Comparison of ENCODE assay signal across 8 cellular contexts in genomic region chr1:223700942-223701637, GRCh38. TPM values are rescaled to one million over a fixed set of nuclear protein-coding genes. Genes with fewer than 3 reads are reported as not detected.
DNase-seq lines count a peak whose midpoint lies in the region; TF ChIP-seq lines count a peak whose summit lies in the region.

No MANE protein-coding gene starts in this region.

- no peaks in the 10 kb centered on the region for H3K23me2 ChIP-seq in H9 (ENCODE audit: insufficient read length, low read depth, low read length, poor library complexity, severe bottlenecking)

- no peaks in the 10 kb centered on the region for H4K20me1 ChIP-seq in H9 (ENCODE audit: control insufficient read depth, insufficient read depth, insufficient read length)

- peak; percentile 42 for DNase-seq in 8988T
- DNase-seq in H9 = peak; percentile 52
- DNase-seq in activated T-helper 2 cell treated with anti-CD3 and anti-CD28 coated beads, Interferon-gamma antibody, Interleukin-2, Interleukin-4, amounts not matched to agents 10 μg/mL and 5 μg/mL and 100 μg/mL, durations not matched to agents 14 hours and 24 hours and 36 hours (ENCODE audit: low spot score) = no peak
- peak; percentile 98 for DNase-seq in iris pigment epithelial cell (ENCODE audit: low read depth)
- DNase-seq in stromal cell of bone marrow (ENCODE audit: low read depth) = peak; percentile 97
- no peak for DNase-seq in midbrain (lab: John Stamatoyannopoulos, UW)
- no peak for DNase-seq in GM10248 (ENCODE audit: extremely low spot score)
- no peak for DNase-seq in OCI-M2 (lab: John Stamatoyannopoulos, UW; ENCODE audit: unreplicated experiment)

- no peaks in the 10 kb centered on the region for H3K4me1 ChIP-seq in H9 (ENCODE audit: insufficient read depth, low read length)

- no peak overlapping the region for H3K4me3 Mint-ChIP-seq in H9
- H3K4me3 Mint-ChIP-seq in activated T-helper 2 cell treated with anti-CD3 and anti-CD28 coated beads, Interferon-gamma antibody, Interleukin-2, Interleukin-4, amounts not matched to agents 10 μg/mL and 5 μg/mL and 100 μg/mL, durations not matched to agents 14 hours and 24 hours and 36 hours (ENCODE audit: low read depth) = no peak overlapping the region

- H3K27me3 ChIP-seq in H9 (ENCODE audit: insufficient read depth, low read length) = no peaks in the 10 kb centered on the region

- no peak overlapping the region for H3K27ac ChIP-seq in H9 (ENCODE audit: insufficient read length, low read depth, low read length)

- no peak overlapping the region for H3K18ac ChIP-seq in H9 (ENCODE audit: insufficient read length, low read depth, low read length)

- no peak overlapping the region for H2BK120ac ChIP-seq in H9 (ENCODE audit: low read depth, low read length, poor library complexity, severe bottlenecking)

- no peaks in the 10 kb centered on the region for H3K79me2 ChIP-seq in H9 (ENCODE audit: insufficient read depth, low read length)

- H3K27me3 Mint-ChIP-seq in H9 (ENCODE audit: low read depth) = peaks cover 2% of the 10 kb centered on the region
- H3K27me3 Mint-ChIP-seq in activated T-helper 2 cell treated with anti-CD3 and anti-CD28 coated beads, Interferon-gamma antibody, Interleukin-2, Interleukin-4, amounts not matched to agents 10 μg/mL and 5 μg/mL and 100 μg/mL, durations not matched to agents 14 hours and 24 hours and 36 hours (ENCODE audit: low read depth) = no peaks in the 10 kb centered on the region

- H3K4me1 Mint-ChIP-seq in H9 = peaks cover 19% of the 10 kb centered on the region in 2 experiments
- peaks cover 45% of the 10 kb centered on the region for H3K4me1 Mint-ChIP-seq in activated T-helper 2 cell treated with anti-CD3 and anti-CD28 coated beads, Interferon-gamma antibody, Interleukin-2, Interleukin-4, amounts not matched to agents 10 μg/mL and 5 μg/mL and 100 μg/mL, durations not matched to agents 14 hours and 24 hours and 36 hours (ENCODE audit: low read depth)

- no peak overlapping the region for H2AK5ac ChIP-seq in H9 (ENCODE audit: insufficient read length, low read length)

- H3K23ac ChIP-seq in H9 (ENCODE audit: insufficient read length, low read depth, low read length) = no peak overlapping the region

- peak overlapping the region in 1 of 3 experiments; percentile 73; a peak in 1 of 7 replicates for H3K27ac Mint-ChIP-seq in H9
- peak overlapping the region; percentile 87 for H3K27ac Mint-ChIP-seq in activated T-helper 2 cell treated with anti-CD3 and anti-CD28 coated beads, Interferon-gamma antibody, Interleukin-2, Interleukin-4, amounts not matched to agents 10 μg/mL and 5 μg/mL and 100 μg/mL, durations not matched to agents 14 hours and 24 hours and 36 hours

- H2BK15ac ChIP-seq in H9 (ENCODE audit: low read depth, low read length) = no peak overlapping the region

- H3K56ac ChIP-seq in H9 (ENCODE audit: insufficient read length, low read depth, low read length) = no peak overlapping the region

- intact Hi-C loops in activated T-helper 2 cell treated with anti-CD3 and anti-CD28 coated beads, Interferon-gamma antibody, Interleukin-2, Interleukin-4, amounts not matched to agents 10 μg/mL and 5 μg/mL and 100 μg/mL, durations not matched to agents 14 hours and 24 hours and 36 hours (cut with micrococcal nuclease) = loop anchor here (5.0 to 10.0 kb wide), 3 partner anchors 131 to 631 kb away; partner anchors contain the start of genes FBXO28 and NVL

- H3K36me3 Mint-ChIP-seq in H9 (ENCODE audit: insufficient read depth in 1 of 3, low read depth in 3 of 3) = no peaks in the 10 kb centered on the region
- no peaks in the 10 kb centered on the region for H3K36me3 Mint-ChIP-seq in activated T-helper 2 cell treated with anti-CD3 and anti-CD28 coated beads, Interferon-gamma antibody, Interleukin-2, Interleukin-4, amounts not matched to agents 10 μg/mL and 5 μg/mL and 100 μg/mL, durations not matched to agents 14 hours and 24 hours and 36 hours (ENCODE audit: low read depth)

- H4K8ac ChIP-seq in H9 (replicated peaks; ENCODE audit: insufficient read length, low read depth, low read length) = no peak overlapping the region

- H2BK12ac ChIP-seq in H9 (ENCODE audit: insufficient read length, low read depth, low read length) = no peak overlapping the region

- no peaks in the 10 kb centered on the region for H3K9me3 ChIP-seq in H9 (ENCODE audit: control insufficient read depth, low read depth, low read length)

- no peak overlapping the region for H2AFZ ChIP-seq in H9 (ENCODE audit: low read length)

- POLR2A ChIA-PET in GM10248 (lab: Yijun Ruan, JAX) = no interaction called here

- WGBS in H9 (ENCODE audit: extremely low coverage, insufficient read length, low lambda C conversion rate) = no CpG with 5 or more reads among the region's 8 CpGs

- no peaks in the 10 kb centered on the region; a peak in 1 of 5 replicates for H3K9me3 Mint-ChIP-seq in H9
- no peaks in the 10 kb centered on the region for H3K9me3 Mint-ChIP-seq in activated T-helper 2 cell treated with anti-CD3 and anti-CD28 coated beads, Interferon-gamma antibody, Interleukin-2, Interleukin-4, amounts not matched to agents 10 μg/mL and 5 μg/mL and 100 μg/mL, durations not matched to agents 14 hours and 24 hours and 36 hours

- CTCF ChIA-PET in GM10248 (lab: Yijun Ruan, JAX) = interaction anchor here (0.6 to 1.9 kb wide), 8 partner anchors 9 to 1221 kb away, joined by 3 to 11 read pairs (median 4); partner anchors contain the start of gene CAPN2

- H3T11ph ChIP-seq in H9 (ENCODE audit: low read length) = no peak overlapping the region

- H3K4ac ChIP-seq in H9 (ENCODE audit: low read depth, low read length) = no peak overlapping the region

- H2BK5ac ChIP-seq in H9 (ENCODE audit: insufficient read length, low read length) = no peak overlapping the region

- no peak overlapping the region for H3K9ac ChIP-seq in H9 (ENCODE audit: extremely low read depth, insufficient read length, low read length)

- TF ChIP-seq CTCF in H9 (conservative IDR thresholded peaks at IDR 0.05) (no peak), GM10248 (IDR thresholded peaks at IDR 0.05; ENCODE audit: control extremely low read depth, extremely low read depth, low read depth, missing control alignments) (no peak)

- peak overlapping the region; percentile 49; the same call in 1 of the 2 replicates for H3K14ac ChIP-seq in H9 (ENCODE audit: insufficient read depth, low read length)

- no peak overlapping the region for H4K91ac ChIP-seq in H9 (ENCODE audit: insufficient read length, low read depth, low read length)

- no peak overlapping the region for H3K4me2 ChIP-seq in H9 (ENCODE audit: insufficient read depth, insufficient read length, low read length)

- H4K5ac ChIP-seq in H9 (ENCODE audit: insufficient read length, low read depth, low read length) = no peak overlapping the region

- H3K79me1 ChIP-seq in H9 (ENCODE audit: insufficient read depth, low read depth, low read length, poor library complexity, severe bottlenecking) = no peaks in the 10 kb centered on the region

- no peak overlapping the region for H2BK20ac ChIP-seq in H9 (ENCODE audit: low read depth, low read length, poor library complexity, severe bottlenecking)

RNA-seq across cellular contexts. Expression of gene CAPN2, which starts 11.2 kb away (rescaled TPM):
- total RNA-seq in H9 (2021) = 31.3 and 32.2 TPM in 2 replicates
- total RNA-seq in activated T-helper 2 cell treated with anti-CD3 and anti-CD28 coated beads, Interferon-gamma antibody, Interleukin-2, Interleukin-4, amounts not matched to agents 10 μg/mL and 5 μg/mL and 100 μg/mL, durations not matched to agents 14 hours and 24 hours and 36 hours = 91.3 and 93.5 TPM in 2 replicates

RNA-seq across cellular contexts. Expression of gene CAPN8, which starts 35.6 kb away (rescaled TPM):
- total RNA-seq in H9 (2021) = not detected in 2 replicates
- not detected in 2 replicates for total RNA-seq in activated T-helper 2 cell treated with anti-CD3 and anti-CD28 coated beads, Interferon-gamma antibody, Interleukin-2, Interleukin-4, amounts not matched to agents 10 μg/mL and 5 μg/mL and 100 μg/mL, durations not matched to agents 14 hours and 24 hours and 36 hours

Comparison
In these comparisons a context has a peak if more than half of its experiments do, and no peak if none do; other contexts are left out.
1. DNase-seq: peak in 8988T (single experiment), H9 (single experiment), iris pigment epithelial cell (single experiment) and stromal cell of bone marrow (single experiment); none in activated T-helper 2 cell treated with anti-CD3 and anti-CD28 coated beads, Interferon-gamma antibody, Interleukin-2, Interleukin-4, amounts not matched to agents 10 μg/mL and 5 μg/mL and 100 μg/mL, durations not matched to agents 14 hours and 24 hours and 36 hours (single experiment), midbrain (single experiment), GM10248 (single experiment) and OCI-M2 (single experiment).